ENCODE assay signal across 1 cellular context in the genomic region with DNA sequence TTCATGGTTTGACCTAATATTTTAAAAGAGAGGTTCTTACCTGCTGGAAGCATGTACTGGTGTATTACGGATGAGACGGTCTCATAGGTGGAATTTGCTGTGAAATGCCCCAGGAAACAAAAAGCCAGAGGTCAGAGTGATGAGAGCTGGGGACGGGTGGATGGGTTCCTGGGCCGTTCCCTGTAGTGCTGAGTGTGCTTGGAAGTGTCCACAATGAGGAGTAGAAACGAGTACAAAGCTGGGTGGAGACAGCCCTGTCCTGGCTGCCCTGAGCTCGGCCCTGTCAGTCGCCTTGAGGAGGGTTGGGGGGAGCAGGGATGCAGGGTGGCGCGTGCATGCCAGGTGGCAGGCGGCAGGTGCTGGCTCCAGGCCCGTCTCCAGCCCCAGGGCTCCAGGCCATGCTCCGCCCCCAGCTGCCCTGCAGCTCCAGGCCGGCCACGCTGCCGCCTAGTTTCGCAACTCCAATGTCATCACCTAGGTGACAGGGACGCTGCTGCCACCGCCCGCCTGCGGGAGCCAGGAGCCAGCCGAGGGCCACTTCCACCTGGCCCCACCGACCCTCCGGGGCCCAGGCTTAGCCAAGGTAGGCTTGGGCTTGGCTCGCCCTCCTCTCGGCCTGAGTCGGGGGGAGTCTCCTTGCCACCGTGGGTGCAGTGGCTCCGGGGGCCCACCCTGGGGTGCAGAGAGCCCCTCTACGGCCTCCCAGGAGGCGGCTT.
TF ChIP-seq lines count a peak whose summit lies in the region.

No MANE protein-coding gene starts in this region.

TF ChIP-seq in K562, 482 proteins besides CTCF, POLR2A, EP300 and RAD21 (continued from another document):
- TF ChIP-seq, protein P1, sequence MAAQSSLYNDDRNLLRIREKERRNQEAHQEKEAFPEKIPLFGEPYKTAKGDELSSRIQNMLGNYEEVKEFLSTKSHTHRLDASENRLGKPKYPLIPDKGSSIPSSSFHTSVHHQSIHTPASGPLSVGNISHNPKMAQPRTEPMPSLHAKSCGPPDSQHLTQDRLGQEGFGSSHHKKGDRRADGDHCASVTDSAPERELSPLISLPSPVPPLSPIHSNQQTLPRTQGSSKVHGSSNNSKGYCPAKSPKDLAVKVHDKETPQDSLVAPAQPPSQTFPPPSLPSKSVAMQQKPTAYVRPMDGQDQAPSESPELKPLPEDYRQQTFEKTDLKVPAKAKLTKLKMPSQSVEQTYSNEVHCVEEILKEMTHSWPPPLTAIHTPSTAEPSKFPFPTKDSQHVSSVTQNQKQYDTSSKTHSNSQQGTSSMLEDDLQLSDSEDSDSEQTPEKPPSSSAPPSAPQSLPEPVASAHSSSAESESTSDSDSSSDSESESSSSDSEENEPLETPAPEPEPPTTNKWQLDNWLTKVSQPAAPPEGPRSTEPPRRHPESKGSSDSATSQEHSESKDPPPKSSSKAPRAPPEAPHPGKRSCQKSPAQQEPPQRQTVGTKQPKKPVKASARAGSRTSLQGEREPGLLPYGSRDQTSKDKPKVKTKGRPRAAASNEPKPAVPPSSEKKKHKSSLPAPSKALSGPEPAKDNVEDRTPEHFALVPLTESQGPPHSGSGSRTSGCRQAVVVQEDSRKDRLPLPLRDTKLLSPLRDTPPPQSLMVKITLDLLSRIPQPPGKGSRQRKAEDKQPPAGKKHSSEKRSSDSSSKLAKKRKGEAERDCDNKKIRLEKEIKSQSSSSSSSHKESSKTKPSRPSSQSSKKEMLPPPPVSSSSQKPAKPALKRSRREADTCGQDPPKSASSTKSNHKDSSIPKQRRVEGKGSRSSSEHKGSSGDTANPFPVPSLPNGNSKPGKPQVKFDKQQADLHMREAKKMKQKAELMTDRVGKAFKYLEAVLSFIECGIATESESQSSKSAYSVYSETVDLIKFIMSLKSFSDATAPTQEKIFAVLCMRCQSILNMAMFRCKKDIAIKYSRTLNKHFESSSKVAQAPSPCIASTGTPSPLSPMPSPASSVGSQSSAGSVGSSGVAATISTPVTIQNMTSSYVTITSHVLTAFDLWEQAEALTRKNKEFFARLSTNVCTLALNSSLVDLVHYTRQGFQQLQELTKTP (IDR thresholded peaks at IDR 0.05; ENCODE audit: low read depth in 1 of 2, partially characterized antibody in 2 of 2): no peak
- TF ChIP-seq NR2C1 (IDR thresholded peaks at IDR 0.05) (no peak), NR2C1 (tag; IDR thresholded peaks at IDR 0.05) (peak; percentile 68), CEBPG (CRISPR knock-in tag; IDR thresholded peaks at IDR 0.05) (peak; percentile 97), CEBPG (tag; conservative IDR thresholded peaks at IDR 0.05 in 1 of 2, IDR thresholded peaks at IDR 0.05 in 1 of 2) (peak; percentile 91 to 98), MAFG (tag; conservative IDR thresholded peaks at IDR 0.05) (no peak), ZFX (CRISPR knock-in tag; IDR thresholded peaks at IDR 0.05) (peak; percentile 39; the same call in 1 of the 2 replicates), HDGF (IDR thresholded peaks at IDR 0.05) (no peak), NUFIP1 (IDR thresholded peaks at IDR 0.05; ENCODE audit: partially characterized antibody) (no peak), ZNF778 (CRISPR knock-in tag; IDR thresholded peaks at IDR 0.05) (no peak), BHLHE40 (IDR thresholded peaks at IDR 0.05; ENCODE audit: low read length) (peak; percentile 42; the same call in 1 of the 2 replicates), RAD51 (IDR thresholded peaks at IDR 0.05; ENCODE audit: borderline replicate concordance, low read depth) (no peak), SMAD3 (CRISPR knock-in tag; conservative IDR thresholded peaks at IDR 0.05) (no peak), NRF1 (conservative IDR thresholded peaks at IDR 0.05 in 1 of 2, IDR thresholded peaks at IDR 0.05 in 1 of 2) (0 out of 4 replicates have a peak, but pooled peaks of 1 of the 2 experiments have one; percentile 32), SAP30 (IDR thresholded peaks at IDR 0.05; ENCODE audit: borderline replicate concordance, insufficient read depth, low read depth, low read length, poor library complexity, severe bottlenecking) (peak; percentile 84), ZNF324 (CRISPR knock-in tag; IDR thresholded peaks at IDR 0.05) (no peak), CBFA2T2 (conservative IDR thresholded peaks at IDR 0.05) (0 out of 2 replicates have a peak, but pooled peaks have one; percentile 4), NR3C1 (CRISPR knock-in tag; IDR thresholded peaks at IDR 0.05) (no peak), ZBED1 (IDR thresholded peaks at IDR 0.05) (no peak), SPI1 (IDR thresholded peaks at IDR 0.05; ENCODE audit: borderline replicate concordance, low read depth, low read length) (no peak), RFX1 (IDR thresholded peaks at IDR 0.05) (peak; percentile 88), KLF1 (tag; IDR thresholded peaks at IDR 0.05) (no peak), RB1 (IDR thresholded peaks at IDR 0.05; ENCODE audit: low read depth) (peak; percentile 60), MYC (IDR thresholded peaks at IDR 0.05; ENCODE audit: low read depth, low read length) (peak; percentile 70), MYC (CRISPR knock-in tag; IDR thresholded peaks at IDR 0.05; ENCODE audit: borderline replicate concordance, low read depth) (peak; percentile 65; the same call in 1 of the 2 replicates), ZSCAN29 (IDR thresholded peaks at IDR 0.05) (no peak), JUN (IDR thresholded peaks at IDR 0.05; ENCODE audit: borderline replicate concordance, low read depth, low read length) (peak; percentile 37; the same call in 1 of the 2 replicates), JUN (CRISPR knock-in tag; IDR thresholded peaks at IDR 0.05; ENCODE audit: borderline replicate concordance) (no peak)
- TF ChIP-seq, protein P2, sequence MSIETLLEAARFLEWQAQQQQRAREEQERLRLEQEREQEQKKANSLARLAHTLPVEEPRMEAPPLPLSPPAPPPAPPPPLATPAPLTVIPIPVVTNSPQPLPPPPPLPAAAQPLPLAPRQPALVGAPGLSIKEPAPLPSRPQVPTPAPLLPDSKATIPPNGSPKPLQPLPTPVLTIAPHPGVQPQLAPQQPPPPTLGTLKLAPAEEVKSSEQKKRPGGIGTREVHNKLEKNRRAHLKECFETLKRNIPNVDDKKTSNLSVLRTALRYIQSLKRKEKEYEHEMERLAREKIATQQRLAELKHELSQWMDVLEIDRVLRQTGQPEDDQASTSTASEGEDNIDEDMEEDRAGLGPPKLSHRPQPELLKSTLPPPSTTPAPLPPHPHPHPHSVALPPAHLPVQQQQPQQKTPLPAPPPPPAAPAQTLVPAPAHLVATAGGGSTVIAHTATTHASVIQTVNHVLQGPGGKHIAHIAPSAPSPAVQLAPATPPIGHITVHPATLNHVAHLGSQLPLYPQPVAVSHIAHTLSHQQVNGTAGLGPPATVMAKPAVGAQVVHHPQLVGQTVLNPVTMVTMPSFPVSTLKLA (conservative IDR thresholded peaks at IDR 0.05): peak; percentile 89 to 95
- TF ChIP-seq, protein P3, sequence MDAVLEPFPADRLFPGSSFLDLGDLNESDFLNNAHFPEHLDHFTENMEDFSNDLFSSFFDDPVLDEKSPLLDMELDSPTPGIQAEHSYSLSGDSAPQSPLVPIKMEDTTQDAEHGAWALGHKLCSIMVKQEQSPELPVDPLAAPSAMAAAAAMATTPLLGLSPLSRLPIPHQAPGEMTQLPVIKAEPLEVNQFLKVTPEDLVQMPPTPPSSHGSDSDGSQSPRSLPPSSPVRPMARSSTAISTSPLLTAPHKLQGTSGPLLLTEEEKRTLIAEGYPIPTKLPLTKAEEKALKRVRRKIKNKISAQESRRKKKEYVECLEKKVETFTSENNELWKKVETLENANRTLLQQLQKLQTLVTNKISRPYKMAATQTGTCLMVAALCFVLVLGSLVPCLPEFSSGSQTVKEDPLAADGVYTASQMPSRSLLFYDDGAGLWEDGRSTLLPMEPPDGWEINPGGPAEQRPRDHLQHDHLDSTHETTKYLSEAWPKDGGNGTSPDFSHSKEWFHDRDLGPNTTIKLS (IDR thresholded peaks at IDR 0.05; ENCODE audit: borderline replicate concordance, low read depth): no peak
- TF ChIP-seq, protein P4, sequence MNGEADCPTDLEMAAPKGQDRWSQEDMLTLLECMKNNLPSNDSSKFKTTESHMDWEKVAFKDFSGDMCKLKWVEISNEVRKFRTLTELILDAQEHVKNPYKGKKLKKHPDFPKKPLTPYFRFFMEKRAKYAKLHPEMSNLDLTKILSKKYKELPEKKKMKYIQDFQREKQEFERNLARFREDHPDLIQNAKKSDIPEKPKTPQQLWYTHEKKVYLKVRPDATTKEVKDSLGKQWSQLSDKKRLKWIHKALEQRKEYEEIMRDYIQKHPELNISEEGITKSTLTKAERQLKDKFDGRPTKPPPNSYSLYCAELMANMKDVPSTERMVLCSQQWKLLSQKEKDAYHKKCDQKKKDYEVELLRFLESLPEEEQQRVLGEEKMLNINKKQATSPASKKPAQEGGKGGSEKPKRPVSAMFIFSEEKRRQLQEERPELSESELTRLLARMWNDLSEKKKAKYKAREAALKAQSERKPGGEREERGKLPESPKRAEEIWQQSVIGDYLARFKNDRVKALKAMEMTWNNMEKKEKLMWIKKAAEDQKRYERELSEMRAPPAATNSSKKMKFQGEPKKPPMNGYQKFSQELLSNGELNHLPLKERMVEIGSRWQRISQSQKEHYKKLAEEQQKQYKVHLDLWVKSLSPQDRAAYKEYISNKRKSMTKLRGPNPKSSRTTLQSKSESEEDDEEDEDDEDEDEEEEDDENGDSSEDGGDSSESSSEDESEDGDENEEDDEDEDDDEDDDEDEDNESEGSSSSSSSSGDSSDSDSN (IDR thresholded peaks at IDR 0.05; ENCODE audit: borderline replicate concordance in 1 of 2, low read depth in 2 of 2, low read length in 2 of 2): 0 out of 4 replicates have a peak, but pooled peaks of 1 of the 2 experiments have one; percentile 68
- TF ChIP-seq, protein P5, sequence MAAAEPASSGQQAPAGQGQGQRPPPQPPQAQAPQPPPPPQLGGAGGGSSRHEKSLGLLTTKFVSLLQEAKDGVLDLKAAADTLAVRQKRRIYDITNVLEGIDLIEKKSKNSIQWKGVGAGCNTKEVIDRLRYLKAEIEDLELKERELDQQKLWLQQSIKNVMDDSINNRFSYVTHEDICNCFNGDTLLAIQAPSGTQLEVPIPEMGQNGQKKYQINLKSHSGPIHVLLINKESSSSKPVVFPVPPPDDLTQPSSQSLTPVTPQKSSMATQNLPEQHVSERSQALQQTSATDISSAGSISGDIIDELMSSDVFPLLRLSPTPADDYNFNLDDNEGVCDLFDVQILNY (CRISPR knock-in tag; IDR thresholded peaks at IDR 0.05): no peak
- TF ChIP-seq, protein P6, sequence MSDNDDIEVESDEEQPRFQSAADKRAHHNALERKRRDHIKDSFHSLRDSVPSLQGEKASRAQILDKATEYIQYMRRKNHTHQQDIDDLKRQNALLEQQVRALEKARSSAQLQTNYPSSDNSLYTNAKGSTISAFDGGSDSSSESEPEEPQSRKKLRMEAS (CRISPR knock-in tag; IDR thresholded peaks at IDR 0.05): peak; percentile 91
- TF ChIP-seq, protein P7, sequence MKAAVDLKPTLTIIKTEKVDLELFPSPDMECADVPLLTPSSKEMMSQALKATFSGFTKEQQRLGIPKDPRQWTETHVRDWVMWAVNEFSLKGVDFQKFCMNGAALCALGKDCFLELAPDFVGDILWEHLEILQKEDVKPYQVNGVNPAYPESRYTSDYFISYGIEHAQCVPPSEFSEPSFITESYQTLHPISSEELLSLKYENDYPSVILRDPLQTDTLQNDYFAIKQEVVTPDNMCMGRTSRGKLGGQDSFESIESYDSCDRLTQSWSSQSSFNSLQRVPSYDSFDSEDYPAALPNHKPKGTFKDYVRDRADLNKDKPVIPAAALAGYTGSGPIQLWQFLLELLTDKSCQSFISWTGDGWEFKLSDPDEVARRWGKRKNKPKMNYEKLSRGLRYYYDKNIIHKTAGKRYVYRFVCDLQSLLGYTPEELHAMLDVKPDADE (conservative IDR thresholded peaks at IDR 0.05; ENCODE audit: control insufficient read depth, low read depth, low read length): peak; percentile 65; the same call in 1 of the 2 replicates
- TF ChIP-seq, protein P8, sequence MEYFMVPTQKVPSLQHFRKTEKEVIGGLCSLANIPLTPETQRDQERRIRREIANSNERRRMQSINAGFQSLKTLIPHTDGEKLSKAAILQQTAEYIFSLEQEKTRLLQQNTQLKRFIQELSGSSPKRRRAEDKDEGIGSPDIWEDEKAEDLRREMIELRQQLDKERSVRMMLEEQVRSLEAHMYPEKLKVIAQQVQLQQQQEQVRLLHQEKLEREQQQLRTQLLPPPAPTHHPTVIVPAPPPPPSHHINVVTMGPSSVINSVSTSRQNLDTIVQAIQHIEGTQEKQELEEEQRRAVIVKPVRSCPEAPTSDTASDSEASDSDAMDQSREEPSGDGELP (CRISPR knock-in tag; IDR thresholded peaks at IDR 0.05; ENCODE audit: borderline replicate concordance): peak; percentile 74; the same call in 1 of the 2 replicates
TF ChIP-seq in K562: peak in this region for 35.
